ENCODE assay signal across 1 cellular context in genomic region chr15:84980196-84981053, GRCh38.
TF ChIP-seq lines count a peak whose summit lies in the region.

No MANE protein-coding gene starts in this region.

TF ChIP-seq in HepG2, 621 proteins besides CTCF, POLR2A, EP300 and RAD21 (continued from another document and continues in another):
- peak; percentile 64 to 78; a peak in 2 of 4 replicates for TF ChIP-seq HMGXB4 (CRISPR knock-in tag; IDR thresholded peaks at IDR 0.05; ENCODE audit: borderline replicate concordance in 1 of 2, low read depth in 1 of 2)
- TF ChIP-seq ARID2 (CRISPR knock-in tag; IDR thresholded peaks at IDR 0.05; ENCODE audit: borderline replicate concordance): peak; percentile 64
- TF ChIP-seq CBX1 (IDR thresholded peaks at IDR 0.05; ENCODE audit: low read depth): peak; percentile 61
- TF ChIP-seq JUND (CRISPR knock-in tag; IDR thresholded peaks at IDR 0.05): 0 out of 2 replicates have a peak, but pooled peaks have one; percentile 15
- TF ChIP-seq FOXK2 (IDR thresholded peaks at IDR 0.05): no peak
- no peak for TF ChIP-seq ZFP36L1 (CRISPR knock-in tag; IDR thresholded peaks at IDR 0.05)
- TF ChIP-seq SRSF4 (IDR thresholded peaks at IDR 0.05; ENCODE audit: low read depth, low read length, poor library complexity, severe bottlenecking): no peak
- TF ChIP-seq GATAD1 (CRISPR knock-in tag; IDR thresholded peaks at IDR 0.05): peak; percentile 66; the same call in 1 of the 2 replicates
- 0 out of 2 replicates have a peak, but pooled peaks have one; percentile 13 for TF ChIP-seq CEBPG (CRISPR knock-in tag; IDR thresholded peaks at IDR 0.05)
- TF ChIP-seq ARID3A (IDR thresholded peaks at IDR 0.05; ENCODE audit: low read depth, low read length): no peak
- TF ChIP-seq TOPORS (CRISPR knock-in tag; IDR thresholded peaks at IDR 0.05): peak; percentile 23; the same call in 1 of the 2 replicates
- TF ChIP-seq DMAP1 (CRISPR knock-in tag; IDR thresholded peaks at IDR 0.05): peak; percentile 67
- peak; percentile 94 for TF ChIP-seq ZNF788 (CRISPR knock-in tag; IDR thresholded peaks at IDR 0.05; ENCODE audit: borderline replicate concordance)
- no peak for TF ChIP-seq SRSF9 (IDR thresholded peaks at IDR 0.05; ENCODE audit: borderline replicate concordance, insufficient read depth, low read depth, low read length, poor library complexity, severe bottlenecking)
- peak; percentile 89; the same call in 1 of the 2 replicates for TF ChIP-seq ZNF580 (CRISPR knock-in tag; IDR thresholded peaks at IDR 0.05; ENCODE audit: borderline replicate concordance, low read depth)
- peak; percentile 79 for TF ChIP-seq ZNF564 (CRISPR knock-in tag; IDR thresholded peaks at IDR 0.05)
- peak; percentile 97 for TF ChIP-seq ZMYM3 (CRISPR knock-in tag; IDR thresholded peaks at IDR 0.05)
- TF ChIP-seq ZNF549 (CRISPR knock-in tag; IDR thresholded peaks at IDR 0.05): 0 out of 2 replicates have a peak, but pooled peaks have one; percentile 38
- peak; percentile 9; the same call in 1 of the 2 replicates for TF ChIP-seq ZNF879 (CRISPR knock-in tag; IDR thresholded peaks at IDR 0.05)
- TF ChIP-seq HNRNPLL (IDR thresholded peaks at IDR 0.05; ENCODE audit: low read depth, low read length, poor library complexity, severe bottlenecking): peak; percentile 60
- TF ChIP-seq TFDP2 (CRISPR knock-in tag; IDR thresholded peaks at IDR 0.05): peak; percentile 95
- 0 out of 2 replicates have a peak, but pooled peaks have one; percentile 58 for TF ChIP-seq THYN1 (CRISPR knock-in tag; IDR thresholded peaks at IDR 0.05; ENCODE audit: borderline replicate concordance, low read depth)
- TF ChIP-seq RARA (CRISPR knock-in tag; IDR thresholded peaks at IDR 0.05): peak; percentile 79
- TF ChIP-seq TBX3 (IDR thresholded peaks at IDR 0.05; ENCODE audit: borderline replicate concordance): peak; percentile 13; the same call in 1 of the 2 replicates
- peak; percentile 36; the same call in 1 of the 2 replicates for TF ChIP-seq ADNP (CRISPR knock-in tag; IDR thresholded peaks at IDR 0.05)
- TF ChIP-seq ZNF747 (CRISPR knock-in tag; IDR thresholded peaks at IDR 0.05; ENCODE audit: borderline replicate concordance): peak; percentile 94
- peak; percentile 96 for TF ChIP-seq TFDP1 (CRISPR knock-in tag; IDR thresholded peaks at IDR 0.05; ENCODE audit: borderline replicate concordance)
- peak; percentile 87 for TF ChIP-seq ZFP91 (CRISPR knock-in tag; IDR thresholded peaks at IDR 0.05; ENCODE audit: borderline replicate concordance)
- TF ChIP-seq SOX6 (IDR thresholded peaks at IDR 0.05): no peak
- peak; percentile 25; the same call in 1 of the 2 replicates for TF ChIP-seq SOX6 (CRISPR knock-in tag; IDR thresholded peaks at IDR 0.05)
- peak; percentile 57; the same call in 1 of the 2 replicates for TF ChIP-seq ZNF609 (CRISPR knock-in tag; IDR thresholded peaks at IDR 0.05; ENCODE audit: borderline replicate concordance)
- peak; percentile 14; the same call in 1 of the 2 replicates for TF ChIP-seq ZNF557 (CRISPR knock-in tag; IDR thresholded peaks at IDR 0.05)
- TF ChIP-seq ZNF614 (CRISPR knock-in tag; IDR thresholded peaks at IDR 0.05; ENCODE audit: borderline replicate concordance): peak; percentile 45; the same call in 1 of the 2 replicates
- 0 out of 2 replicates have a peak, but pooled peaks have one; percentile 14 for TF ChIP-seq ZNF343 (CRISPR knock-in tag; IDR thresholded peaks at IDR 0.05)
- no peak for TF ChIP-seq SETDB1 (CRISPR knock-in tag; IDR thresholded peaks at IDR 0.05; ENCODE audit: borderline replicate concordance)
- no peak for TF ChIP-seq ZNF180 (CRISPR knock-in tag; IDR thresholded peaks at IDR 0.05; ENCODE audit: borderline replicate concordance, low read depth)
- TF ChIP-seq PHB2 (IDR thresholded peaks at IDR 0.05; ENCODE audit: partially characterized antibody): no peak
- peak; percentile 74 for TF ChIP-seq KDM1A (CRISPR knock-in tag; IDR thresholded peaks at IDR 0.05)
- TF ChIP-seq ZSCAN5A (CRISPR knock-in tag; IDR thresholded peaks at IDR 0.05; ENCODE audit: borderline replicate concordance): no peak
- TF ChIP-seq ZNF674 (CRISPR knock-in tag; IDR thresholded peaks at IDR 0.05; ENCODE audit: low read depth): 0 out of 2 replicates have a peak, but pooled peaks have one; percentile 64
- peak; percentile 43 for TF ChIP-seq ZNF792 (CRISPR knock-in tag; IDR thresholded peaks at IDR 0.05)
- TF ChIP-seq NR2C2 (CRISPR knock-in tag; IDR thresholded peaks at IDR 0.05; ENCODE audit: borderline replicate concordance): peak; percentile 84
- peak; percentile 63 for TF ChIP-seq ZGPAT (CRISPR knock-in tag; IDR thresholded peaks at IDR 0.05)
